In the genomic region with DNA sequence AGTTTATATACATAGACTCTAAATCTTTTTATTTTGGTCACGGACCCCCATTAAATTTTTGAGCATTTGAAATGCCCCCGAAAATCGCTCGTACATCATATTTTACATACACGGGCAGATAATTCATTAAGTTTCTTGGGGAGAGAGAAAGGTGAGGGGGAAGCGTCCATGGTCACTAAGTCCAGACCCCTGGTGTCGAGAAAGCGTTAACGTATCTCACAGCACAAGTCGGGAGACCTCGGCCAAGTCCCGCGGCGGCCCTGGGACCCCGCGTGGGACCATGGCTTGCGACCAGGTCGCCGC, we compare ENCODE assay signal across 8 cellular contexts. TPM values are rescaled to one million over a fixed set of nuclear protein-coding genes. Genes with fewer than 3 reads are reported as not detected.
DNase-seq lines count a peak whose midpoint lies in the region; ATAC-seq and TF ChIP-seq lines count a peak whose summit lies in the region.

No MANE protein-coding gene starts in this region.

- no peak for ATAC-seq in naive thymus-derived CD8-positive, alpha-beta T cell
- ATAC-seq in HG02571 (IDR thresholded peaks at IDR 0.05; ENCODE audit: unreplicated experiment) (no peak), HG03378 (IDR thresholded peaks at IDR 0.05; ENCODE audit: unreplicated experiment) (no peak)

- H3K36me3 Mint-ChIP-seq in naive thymus-derived CD8-positive, alpha-beta T cell = peaks cover 0 to 2% (median 0%) of the 10 kb centered on the region in 3 donors

- POLR2A ChIA-PET in BJ (lab: Charles Lee) = interaction anchor here (0.5 kb wide), 1 partner anchor 31 kb away, joined by 3 read pairs; no protein-coding TSS in a partner anchor
- POLR2A ChIA-PET in naive thymus-derived CD8-positive, alpha-beta T cell (lab: Charles Lee) = interaction anchor here (0.7 to 2.7 kb wide), 12 partner anchors 10 to 1077 kb away, joined by 3 to 23 read pairs (median 4); a partner anchor contains a TSS

- no peaks in the 10 kb centered on the region for H3K27me3 Mint-ChIP-seq in naive thymus-derived CD8-positive, alpha-beta T cell

- DNase-seq in BJ (ENCODE audit: low read depth) = no peak
- DNase-seq in KG1 (lab: John Stamatoyannopoulos, UW) = peak; percentile 85
- DNase-seq in choroid plexus epithelial cell (ENCODE audit: low read depth) = no peak
- no peak for DNase-seq in naive thymus-derived CD8-positive, alpha-beta T cell
- DNase-seq in NAMALWA (ENCODE audit: low spot score) = no peak
- no peak for DNase-seq in NCI-H1694 treated with DMSO at 0.1 percent for 48 hours (lab: John Stamatoyannopoulos, UW)

- H3K27me3 ChIP-seq in BJ (ENCODE audit: control insufficient read depth, insufficient read depth, low read length) = no peaks in the 10 kb centered on the region

- no peaks in the 10 kb centered on the region for H3K9me3 Mint-ChIP-seq in naive thymus-derived CD8-positive, alpha-beta T cell

- peaks cover 18 to 55% (median 45%) of the 10 kb centered on the region in 4 donors for H3K4me1 Mint-ChIP-seq in naive thymus-derived CD8-positive, alpha-beta T cell

- 0 out of 2 replicates have a peak, but pooled peaks have one; percentile 10 for TF ChIP-seq CTCF in BJ (IDR thresholded peaks at IDR 0.05; ENCODE audit: insufficient read depth, low read depth, low read length)
- TF ChIP-seq CTCF in choroid plexus epithelial cell (conservative IDR thresholded peaks at IDR 0.05; ENCODE audit: low read depth, low read length) = peak; percentile 40

- peak overlapping the region; percentile 52 to 97 (median 94) for H3K27ac Mint-ChIP-seq in naive thymus-derived CD8-positive, alpha-beta T cell

- CTCF ChIA-PET in BJ (lab: Yijun Ruan, JAX) = interaction anchor here (1.0 to 1.6 kb wide), 4 partner anchors 9 to 200 kb away, joined by 3 to 4 read pairs (median 3); no protein-coding TSS in a partner anchor

- H3K4me3 Mint-ChIP-seq in naive thymus-derived CD8-positive, alpha-beta T cell = peak overlapping the region; percentile 77 to 99 (median 94)

- H3K4me3 ChIP-seq in BJ (ENCODE audit: low read depth, low read length) (peak overlapping the region; percentile 96), choroid plexus epithelial cell (ENCODE audit: low read depth, low read length) (peak overlapping the region; percentile 89)

- no peaks in the 10 kb centered on the region for H3K36me3 ChIP-seq in BJ (ENCODE audit: control insufficient read depth, insufficient read depth, low read length)

RNA-seq across cellular contexts. Expression of a gene that starts 0.8 kb away (rescaled TPM):
- 36.8 and 44.4 TPM in 2 replicates for polyA plus RNA-seq in BJ (2011; rRNA removed)
- polyA minus RNA-seq in BJ (2011; rRNA and poly(A)+ RNA removed) = 64.4 and 72.7 TPM in 2 replicates
- total RNA-seq in naive thymus-derived CD8-positive, alpha-beta T cell = 100 to 1,000 TPM; 120 to 123 TPM
- 10 to 100 TPM; 32.1 to 51.0 (median 35.9) TPM for polyA plus RNA-seq in naive thymus-derived CD8-positive, alpha-beta T cell

RNA-seq across cellular contexts. Expression of a gene that starts 47.3 kb away (rescaled TPM):
- polyA plus RNA-seq in BJ (2011; rRNA removed) = 15.2 and 26.0 TPM in 2 replicates
- 15.4 and 21.8 TPM in 2 replicates for polyA minus RNA-seq in BJ (2011; rRNA and poly(A)+ RNA removed)
- 10 to 100 TPM; 13.2 to 17.2 TPM for total RNA-seq in naive thymus-derived CD8-positive, alpha-beta T cell
- polyA plus RNA-seq in naive thymus-derived CD8-positive, alpha-beta T cell = 10 to 100 TPM; 15.5 to 25.0 (median 19.6) TPM
